Comparison of ENCODE assay signal across 1 cellular context in the genomic region with DNA sequence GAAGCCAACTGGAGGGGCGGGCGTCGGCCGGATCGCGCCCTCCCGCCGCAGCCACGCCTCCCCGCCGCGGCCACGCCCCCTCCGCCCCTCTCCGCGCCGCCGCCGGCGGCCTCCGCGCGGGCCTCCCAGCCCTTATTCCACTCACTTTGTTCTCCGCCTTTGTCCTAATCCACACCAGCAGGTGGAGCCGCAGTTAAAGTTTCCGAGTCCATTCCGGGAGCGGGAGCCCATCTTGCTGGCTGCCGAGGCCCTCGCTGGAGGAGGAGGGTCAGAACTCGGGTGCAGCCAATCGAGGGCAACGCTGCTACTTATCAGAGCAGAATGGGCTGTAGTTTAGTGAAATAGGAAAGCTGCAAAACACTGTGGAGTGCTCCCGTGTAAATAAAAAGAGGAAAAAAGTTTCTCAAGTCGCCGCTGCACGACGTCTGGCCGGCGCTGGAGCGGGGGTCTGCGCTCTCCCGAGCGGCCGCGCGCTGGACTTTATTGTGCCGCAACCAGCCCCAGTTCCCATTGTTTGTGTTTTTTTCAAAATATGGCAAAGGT.
TF ChIP-seq lines count a peak whose summit lies in the region.

A gene (plus strand): TSS at position 271 of the 543 bp plus-strand sequence. CDS start 262 bp downstream, at position 533.

TF ChIP-seq in H1, 55 proteins besides CTCF, POLR2A, EP300 and RAD21:
- TF ChIP-seq JUN (IDR thresholded peaks at IDR 0.05; ENCODE audit: low read depth, low read length) = no peak
- peak; percentile 84 for TF ChIP-seq POLR2AphosphoS5 (IDR thresholded peaks at IDR 0.05; ENCODE audit: low read depth, low read length)
- TF ChIP-seq FOSL1 (IDR thresholded peaks at IDR 0.05; ENCODE audit: insufficient read depth, low read depth, low read length) = no peak
- no peak for TF ChIP-seq BCL11A (IDR thresholded peaks at IDR 0.05; ENCODE audit: low read depth in 2 of 2, low read length in 2 of 2)
- TF ChIP-seq BRCA1 (IDR thresholded peaks at IDR 0.05; ENCODE audit: low read depth, low read length) = no peak
- TF ChIP-seq TCF12 (IDR thresholded peaks at IDR 0.05; ENCODE audit: low read depth, low read length) = peak; percentile 61; the same call in 1 of the 2 replicates
- TF ChIP-seq, protein P1, sequence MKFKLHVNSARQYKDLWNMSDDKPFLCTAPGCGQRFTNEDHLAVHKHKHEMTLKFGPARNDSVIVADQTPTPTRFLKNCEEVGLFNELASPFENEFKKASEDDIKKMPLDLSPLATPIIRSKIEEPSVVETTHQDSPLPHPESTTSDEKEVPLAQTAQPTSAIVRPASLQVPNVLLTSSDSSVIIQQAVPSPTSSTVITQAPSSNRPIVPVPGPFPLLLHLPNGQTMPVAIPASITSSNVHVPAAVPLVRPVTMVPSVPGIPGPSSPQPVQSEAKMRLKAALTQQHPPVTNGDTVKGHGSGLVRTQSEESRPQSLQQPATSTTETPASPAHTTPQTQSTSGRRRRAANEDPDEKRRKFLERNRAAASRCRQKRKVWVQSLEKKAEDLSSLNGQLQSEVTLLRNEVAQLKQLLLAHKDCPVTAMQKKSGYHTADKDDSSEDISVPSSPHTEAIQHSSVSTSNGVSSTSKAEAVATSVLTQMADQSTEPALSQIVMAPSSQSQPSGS (IDR thresholded peaks at IDR 0.05; ENCODE audit: low read length) = 0 out of 2 replicates have a peak, but pooled peaks have one; percentile 19
- no peak for TF ChIP-seq EZH2 (IDR thresholded peaks at IDR 0.05; ENCODE audit: low read depth, low read length, severe bottlenecking)
- TF ChIP-seq BACH1 (IDR thresholded peaks at IDR 0.05; ENCODE audit: low read length) = peak; percentile 98
- TF ChIP-seq TEAD4 (IDR thresholded peaks at IDR 0.05; ENCODE audit: low read depth, low read length) = peak; percentile 45; the same call in 1 of the 2 replicates
- no peak for TF ChIP-seq SP4 (IDR thresholded peaks at IDR 0.05; ENCODE audit: low read length)
- peak; percentile 88 to 100; a peak in 3 of 4 replicates for TF ChIP-seq HDAC2 (IDR thresholded peaks at IDR 0.05; ENCODE audit: borderline replicate concordance in 1 of 2, low read depth in 2 of 2, low read length in 2 of 2)
- peak; percentile 73; the same call in 1 of the 2 replicates for TF ChIP-seq YY1 (IDR thresholded peaks at IDR 0.05; ENCODE audit: low read depth, low read length)
- TF ChIP-seq SUZ12 (IDR thresholded peaks at IDR 0.05; ENCODE audit: low read length) = peak; percentile 31; the same call in 1 of the 2 replicates
- no peak for TF ChIP-seq CHD2 (IDR thresholded peaks at IDR 0.05; ENCODE audit: low read length)
- no peak for TF ChIP-seq SIRT6 (IDR thresholded peaks at IDR 0.05; ENCODE audit: low read length)
- peak; percentile 40; the same call in 1 of the 2 replicates for TF ChIP-seq CREB1 (IDR thresholded peaks at IDR 0.05)
- TF ChIP-seq TBP (IDR thresholded peaks at IDR 0.05; ENCODE audit: low read depth, low read length) = peak; percentile 89
- TF ChIP-seq CTBP2 (IDR thresholded peaks at IDR 0.05; ENCODE audit: borderline replicate concordance, insufficient read depth, insufficient read length, low read length) = no peak
- no peak for TF ChIP-seq RXRA (IDR thresholded peaks at IDR 0.05; ENCODE audit: insufficient read depth, low read depth, low read length)
- TF ChIP-seq KDM1A (IDR thresholded peaks at IDR 0.05; ENCODE audit: borderline replicate concordance, low read length) = no peak
- no peak for TF ChIP-seq JUND (IDR thresholded peaks at IDR 0.05; ENCODE audit: low read length)
- TF ChIP-seq RFX5 (IDR thresholded peaks at IDR 0.05; ENCODE audit: borderline replicate concordance, low read depth, low read length) = no peak
- TF ChIP-seq NANOG (IDR thresholded peaks at IDR 0.05; ENCODE audit: insufficient read depth, low read depth, low read length, poor library complexity, severe bottlenecking) = peak; percentile 15
- TF ChIP-seq CHD1 (IDR thresholded peaks at IDR 0.05; ENCODE audit: low read depth, low read length) = no peak
- peak; percentile 92 for TF ChIP-seq TAF7 (optimal IDR thresholded peaks at IDR 0.05; ENCODE audit: borderline replicate concordance, low read depth, low read length)
- peak; percentile 40 for TF ChIP-seq PHF8 (conservative IDR thresholded peaks at IDR 0.05; ENCODE audit: low read depth, low read length)
- no peak for TF ChIP-seq CBX5 (IDR thresholded peaks at IDR 0.05; ENCODE audit: low read depth, low read length)
- TF ChIP-seq, protein P2, sequence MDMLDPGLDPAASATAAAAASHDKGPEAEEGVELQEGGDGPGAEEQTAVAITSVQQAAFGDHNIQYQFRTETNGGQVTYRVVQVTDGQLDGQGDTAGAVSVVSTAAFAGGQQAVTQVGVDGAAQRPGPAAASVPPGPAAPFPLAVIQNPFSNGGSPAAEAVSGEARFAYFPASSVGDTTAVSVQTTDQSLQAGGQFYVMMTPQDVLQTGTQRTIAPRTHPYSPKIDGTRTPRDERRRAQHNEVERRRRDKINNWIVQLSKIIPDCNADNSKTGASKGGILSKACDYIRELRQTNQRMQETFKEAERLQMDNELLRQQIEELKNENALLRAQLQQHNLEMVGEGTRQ (IDR thresholded peaks at IDR 0.05; ENCODE audit: low read length) = no peak
- TF ChIP-seq SP1 (IDR thresholded peaks at IDR 0.05; ENCODE audit: low read depth, low read length) = 0 out of 2 replicates have a peak, but pooled peaks have one; percentile 24
- TF ChIP-seq, protein P3, sequence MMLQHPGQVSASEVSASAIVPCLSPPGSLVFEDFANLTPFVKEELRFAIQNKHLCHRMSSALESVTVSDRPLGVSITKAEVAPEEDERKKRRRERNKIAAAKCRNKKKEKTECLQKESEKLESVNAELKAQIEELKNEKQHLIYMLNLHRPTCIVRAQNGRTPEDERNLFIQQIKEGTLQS (IDR thresholded peaks at IDR 0.05; ENCODE audit: insufficient read depth, low read depth, low read length) = no peak
- TF ChIP-seq GABPA (IDR thresholded peaks at IDR 0.05; ENCODE audit: borderline replicate concordance, insufficient read depth, low read length) = no peak
- peak; percentile 66; the same call in 1 of the 2 replicates for TF ChIP-seq RBBP5 (IDR thresholded peaks at IDR 0.05; ENCODE audit: borderline replicate concordance, low read depth, low read length)
- TF ChIP-seq KDM4A (IDR thresholded peaks at IDR 0.05; ENCODE audit: low read depth, low read length, severe bottlenecking) = peak; percentile 0
- TF ChIP-seq TAF1 (IDR thresholded peaks at IDR 0.05; ENCODE audit: low read depth, low read length) = peak; percentile 95
- TF ChIP-seq, protein P4, sequence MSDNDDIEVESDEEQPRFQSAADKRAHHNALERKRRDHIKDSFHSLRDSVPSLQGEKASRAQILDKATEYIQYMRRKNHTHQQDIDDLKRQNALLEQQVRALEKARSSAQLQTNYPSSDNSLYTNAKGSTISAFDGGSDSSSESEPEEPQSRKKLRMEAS (IDR thresholded peaks at IDR 0.05) = 0 out of 2 replicates have a peak, but pooled peaks have one; percentile 36
- TF ChIP-seq NRF1 (IDR thresholded peaks at IDR 0.05; ENCODE audit: low read depth, low read length) = no peak
